14 cellular contexts compared by ENCODE assay signal in genomic region chr21:46112731-46113215, GRCh38. TPM values are rescaled to one million over a fixed set of nuclear protein-coding genes. Genes with fewer than 3 reads are reported as not detected.
A peak's percentile ranks its signal among the peaks of the same experiment; 100 is the strongest.
DNase-seq lines count a peak whose midpoint lies in the region; ATAC-seq and TF ChIP-seq lines count a peak whose summit lies in the region.
"Had no signal": no experiment of that assay in that cellular context is flagged by ENCODE, and none has a peak within 500 bp of the region (broad histone marks: within the 10 kb centered on the region; RNA-seq: fewer than 3 reads in every experiment).

No MANE protein-coding gene starts in this region.

- H4K20me1 ChIP-seq in osteoblast (ENCODE audit: insufficient read depth, low read length) = peaks cover 61% of the 10 kb centered on the region

- H3K27ac ChIP-seq in right cardiac atrium (ENCODE audit: low read length) = no peak overlapping the region
- no peak overlapping the region for H3K27ac ChIP-seq in osteoblast (ENCODE audit: low read depth, low read length)
- no peak overlapping the region for H3K27ac ChIP-seq in upper lobe of right lung
- H3K27ac ChIP-seq in colonic mucosa = no peak overlapping the region
- H3K27ac ChIP-seq: neural progenitor cell had no signal

- H3K9me3 ChIP-seq in right cardiac atrium (ENCODE audit: control insufficient read depth, low read length) = no peaks in the 10 kb centered on the region
- peaks cover 2% of the 10 kb centered on the region for H3K9me3 ChIP-seq in osteoblast (ENCODE audit: low read depth, low read length)
- H3K9me3 ChIP-seq in upper lobe of right lung = peaks cover 5% of the 10 kb centered on the region
- no peaks in the 10 kb centered on the region for H3K9me3 ChIP-seq in colonic mucosa

- no peak for ATAC-seq in right cardiac atrium
- ATAC-seq in Right ventricle myocardium inferior = no peak
- no peak for ATAC-seq in upper lobe of right lung
- ATAC-seq in WTC11 = no peak
- no peak for ATAC-seq in GM18498 (IDR thresholded peaks at IDR 0.05; ENCODE audit: unreplicated experiment)

- no peak overlapping the region for H3K4me2 ChIP-seq in osteoblast (ENCODE audit: insufficient read depth, low read length)
- H3K4me2 ChIP-seq: neural progenitor cell had no signal

- peaks cover 93% of the 10 kb centered on the region for H3K79me2 ChIP-seq in osteoblast (ENCODE audit: insufficient read depth, low read length)

- no peak overlapping the region for H3K4me3 Mint-ChIP-seq in chondrocyte (ENCODE audit: unreplicated experiment)
- H3K4me3 Mint-ChIP-seq in WTC11 = no peak overlapping the region
- H3K4me3 Mint-ChIP-seq: neural progenitor cell had no signal

- H3K9ac ChIP-seq in colonic mucosa (ENCODE audit: low read depth in 2 of 2, low read length in 2 of 2) = no peak overlapping the region
- H3K9ac ChIP-seq: neural progenitor cell had no signal

- peak; percentile 10 to 38 (median 34) for DNase-seq in right cardiac atrium
- DNase-seq in Right ventricle myocardium inferior (ENCODE audit: missing footprints) = no peak
- DNase-seq in chondrocyte (ENCODE audit: low spot score) = peak; percentile 81
- peak; percentile 62 for DNase-seq in osteoblast (ENCODE audit: insufficient read length, low spot score, missing footprints)
- DNase-seq in upper lobe of right lung = peak; percentile 58
- no peak for DNase-seq in colonic mucosa
- no peak for DNase-seq in WTC11 (ENCODE audit: low spot score)
- DNase-seq: NCI-H1694 treated with DMSO at 0.1 percent for 48 hours; NCI-H345; stimulated activated CD4-positive, alpha-beta T cell treated with anti-CD3 and anti-CD28 coated beads, Interleukin-4, amount 100 ng/mL, for 1 hour had no signal

- H3K27me3 Mint-ChIP-seq in chondrocyte (ENCODE audit: low read depth) (no peaks in the 10 kb centered on the region), WTC11 (ENCODE audit: low read depth) (peaks cover 2% of the 10 kb centered on the region; the same call in 1 of the 2 replicates)

- H3K36me3 ChIP-seq in osteoblast (ENCODE audit: insufficient read depth, low read length) (peaks cover 92% of the 10 kb centered on the region), upper lobe of right lung (peaks cover 12% of the 10 kb centered on the region), colonic mucosa (peaks cover 4% of the 10 kb centered on the region)
- H3K36me3 ChIP-seq: neural progenitor cell had no signal

- CTCF ChIA-PET in WTC11 (lab: Charles Lee) = no interaction called here

- H3K9me3 Mint-ChIP-seq in chondrocyte (ENCODE audit: low read depth) (no peaks in the 10 kb centered on the region), WTC11 (peaks cover 17% of the 10 kb centered on the region)

- H3K4me1 ChIP-seq in right cardiac atrium (ENCODE audit: control insufficient read depth, insufficient read depth, low read length) (no peaks in the 10 kb centered on the region), osteoblast (ENCODE audit: insufficient read depth, low read length) (no peaks in the 10 kb centered on the region), upper lobe of right lung (no peaks in the 10 kb centered on the region), colonic mucosa (no peaks in the 10 kb centered on the region)
- H3K4me1 ChIP-seq: Caco-2, neural progenitor cell had no signal

- H3K27ac Mint-ChIP-seq in chondrocyte (ENCODE audit: unreplicated experiment) = no peak overlapping the region
- H3K27ac Mint-ChIP-seq in WTC11 = no peak overlapping the region
- H3K27ac Mint-ChIP-seq: neural progenitor cell had no signal

- H3K4me1 Mint-ChIP-seq in chondrocyte (ENCODE audit: low read depth) = peaks cover 8% of the 10 kb centered on the region
- H3K4me1 Mint-ChIP-seq in WTC11 = peaks cover under 1% of the 10 kb centered on the region

- POLR2A ChIA-PET in WTC11 (lab: Charles Lee) = no interaction called here

- H2AFZ ChIP-seq in osteoblast (ENCODE audit: low read length) = no peak overlapping the region
- H2AFZ ChIP-seq: neural progenitor cell had no signal

- intact Hi-C loops in right cardiac atrium (cut with DNase I) (loop anchor here in 1 of 4 donors (10.0 kb wide), 1 partner anchor 108 kb away; no protein-coding TSS in a partner anchor), Right ventricle myocardium inferior (cut with DNase I) (no loop called here), upper lobe of right lung (cut with DNase I) (no loop called here), colonic mucosa (cut with DNase I) (no loop called here)

- peaks cover 30% of the 10 kb centered on the region for H3K36me3 Mint-ChIP-seq in chondrocyte (ENCODE audit: low read depth)
- peaks cover 46% of the 10 kb centered on the region for H3K36me3 Mint-ChIP-seq in WTC11

- H3K4me3 ChIP-seq in right cardiac atrium (ENCODE audit: low read length) (no peak overlapping the region), osteoblast (ENCODE audit: insufficient read depth, low read length) (no peak overlapping the region), upper lobe of right lung (no peak overlapping the region), colonic mucosa (no peak overlapping the region)
- H3K4me3 ChIP-seq: neural progenitor cell had no signal

- 95% methylated on average over 20 of the region's 20 CpGs for WGBS in right cardiac atrium

- H3K27me3 ChIP-seq in right cardiac atrium (ENCODE audit: control insufficient read depth, insufficient read depth) = no peaks in the 10 kb centered on the region
- no peaks in the 10 kb centered on the region for H3K27me3 ChIP-seq in osteoblast (ENCODE audit: insufficient read depth, low read length)
- no peaks in the 10 kb centered on the region for H3K27me3 ChIP-seq in upper lobe of right lung
- no peaks in the 10 kb centered on the region for H3K27me3 ChIP-seq in colonic mucosa
- H3K27me3 ChIP-seq: neural progenitor cell had no signal

- TF ChIP-seq CTCF in chondrocyte (IDR thresholded peaks at IDR 0.05) (no peak), osteoblast (IDR thresholded peaks at IDR 0.05; ENCODE audit: extremely low read depth, low read depth, low read length) (no peak), upper lobe of right lung (IDR thresholded peaks at IDR 0.05) (no peak), colonic mucosa (IDR thresholded peaks at IDR 0.05) (no peak), WTC11 (IDR thresholded peaks at IDR 0.05) (no peak)

TF ChIP-seq in WTC11, 78 proteins besides CTCF, POLR2A, EP300 and RAD21:
- TF ChIP-seq RORB (CRISPR knock-in tag; IDR thresholded peaks at IDR 0.05) (no peak), ZNF138 (CRISPR knock-in tag; conservative IDR thresholded peaks at IDR 0.05) (no peak), ZNF423 (CRISPR knock-in tag; IDR thresholded peaks at IDR 0.05) (no peak), EMX1 (CRISPR knock-in tag; IDR thresholded peaks at IDR 0.05) (no peak), TCF7 (CRISPR knock-in tag; IDR thresholded peaks at IDR 0.05; ENCODE audit: low read depth) (no peak), E2F1 (CRISPR knock-in tag; IDR thresholded peaks at IDR 0.05) (no peak), GRHL2 (CRISPR knock-in tag; IDR thresholded peaks at IDR 0.05; ENCODE audit: insufficient replicate concordance, severe bottlenecking) (no peak), FOXK1 (CRISPR knock-in tag; IDR thresholded peaks at IDR 0.05) (no peak), ZNF317 (CRISPR knock-in tag; IDR thresholded peaks at IDR 0.05; ENCODE audit: borderline replicate concordance, low read depth) (no peak), NFE2L1 (CRISPR knock-in tag; IDR thresholded peaks at IDR 0.05) (no peak), CREB1 (CRISPR knock-in tag; IDR thresholded peaks at IDR 0.05) (no peak), NR1H2 (CRISPR knock-in tag; IDR thresholded peaks at IDR 0.05) (no peak), NFATC4 (CRISPR knock-in tag; IDR thresholded peaks at IDR 0.05) (no peak), NFYB (CRISPR knock-in tag; conservative IDR thresholded peaks at IDR 0.05; ENCODE audit: low read depth) (no peak), FOXJ3 (CRISPR knock-in tag; IDR thresholded peaks at IDR 0.05; ENCODE audit: borderline replicate concordance) (no peak), RELA (CRISPR knock-in tag; IDR thresholded peaks at IDR 0.05; ENCODE audit: borderline replicate concordance) (no peak), ZNF396 (CRISPR knock-in tag; IDR thresholded peaks at IDR 0.05; ENCODE audit: borderline replicate concordance) (no peak)
- TF ChIP-seq, protein P1, sequence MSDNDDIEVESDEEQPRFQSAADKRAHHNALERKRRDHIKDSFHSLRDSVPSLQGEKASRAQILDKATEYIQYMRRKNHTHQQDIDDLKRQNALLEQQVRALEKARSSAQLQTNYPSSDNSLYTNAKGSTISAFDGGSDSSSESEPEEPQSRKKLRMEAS (CRISPR knock-in tag; IDR thresholded peaks at IDR 0.05) = no peak

RNA-seq across cellular contexts. Expression of gene COL6A2, which starts 14.9 kb away (rescaled TPM):
- 100 to 1,000 TPM; 198 to 323 (median 274) TPM for total RNA-seq in right cardiac atrium
- polyA plus RNA-seq in right cardiac atrium = 210 TPM
- total RNA-seq in Right ventricle myocardium inferior = 254 TPM
- total RNA-seq in chondrocyte = 1,314 to 1,671 TPM (median 1,646 TPM) in 3 replicates
- 1,184 and 1,265 TPM in 2 replicates for total RNA-seq in osteoblast
- total RNA-seq in upper lobe of right lung = 269 TPM
- 100 to 1,000 TPM in 1 of 2 donors, 10 to 100 TPM in 1; 55.7 to 190 TPM for total RNA-seq in colonic mucosa
- total RNA-seq in WTC11 (2021) = 111 to 138 TPM (median 138 TPM) in 3 replicates

RNA-seq across cellular contexts. Expression of gene FTCD, which starts 42.6 kb away (rescaled TPM):
- total RNA-seq in right cardiac atrium (1 to 10 TPM; 1.6 to 3.5 (median 2.0) TPM), Right ventricle myocardium inferior (1.2 TPM), chondrocyte (1.7 to 4.1 TPM (median 1.7 TPM) in 3 replicates), osteoblast (0.29 and 0.36 TPM in 2 replicates), upper lobe of right lung (0.46 TPM), colonic mucosa (1 to 10 TPM in 1 of 2 donors, under 1 TPM in 1; 0.45 to 4.2 TPM), WTC11 (2021) (6.1 to 9.6 TPM (median 9.5 TPM) in 3 replicates)
- polyA plus RNA-seq in right cardiac atrium = 1.00 TPM
- total RNA-seq: bronchial epithelial cell had no signal

Comparison
In these comparisons a context has a peak if more than half of its experiments do, and no peak if none do; other contexts are left out.
1. DNase-seq: peak in right cardiac atrium (3 of 3), chondrocyte (single experiment), osteoblast (single experiment) and upper lobe of right lung (single experiment); none in Right ventricle myocardium inferior (single experiment), colonic mucosa (single experiment) and WTC11 (single experiment).